Comparison of ENCODE assay signal across 12 cellular contexts in the genomic region with DNA sequence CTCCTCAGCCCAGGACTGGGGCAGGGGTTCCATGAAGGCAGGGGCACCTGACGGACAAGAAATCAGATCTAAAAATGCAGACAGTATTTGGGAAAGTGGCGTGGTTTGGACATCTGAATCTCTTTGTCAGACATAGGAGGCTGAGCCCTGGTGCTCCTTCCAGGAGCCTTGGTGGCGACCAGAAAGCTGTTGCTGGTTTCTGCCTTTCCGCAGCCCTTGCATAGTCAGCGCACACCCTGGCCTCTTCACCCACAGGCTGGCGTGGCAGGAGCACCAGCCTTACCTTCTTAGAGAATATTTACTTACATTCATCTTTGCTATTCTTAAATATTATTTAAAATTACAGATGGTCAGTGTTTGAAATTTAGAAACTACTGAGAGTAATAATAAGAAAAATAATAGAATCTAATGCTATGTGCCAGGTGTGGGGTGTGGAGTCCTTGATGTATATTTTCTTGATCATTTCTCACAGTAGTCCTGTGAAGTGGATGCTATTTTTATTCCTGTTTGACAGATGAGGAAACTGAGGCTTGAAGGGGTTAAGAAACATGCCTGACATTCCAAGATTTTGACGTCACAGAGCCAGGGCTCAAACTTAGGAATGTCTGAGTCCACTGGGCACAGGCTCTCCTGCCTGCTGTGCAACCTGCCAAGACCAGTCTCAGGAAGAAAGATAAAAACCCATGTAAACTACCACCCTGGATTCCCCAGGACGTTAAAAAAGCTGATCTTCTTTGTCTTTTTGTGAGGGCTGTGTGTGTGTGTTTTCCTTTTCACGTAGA. TPM values are rescaled to one million over a fixed set of nuclear protein-coding genes. Genes with fewer than 3 reads are reported as not detected.
A peak's percentile ranks its signal among the peaks of the same experiment; 100 is the strongest.
DNase-seq lines count a peak whose midpoint lies in the region; ATAC-seq and TF ChIP-seq lines count a peak whose summit lies in the region.
"Had no signal": no experiment of that assay in that cellular context is flagged by ENCODE, and none has a peak within 500 bp of the region (broad histone marks: within the 10 kb centered on the region; RNA-seq: fewer than 3 reads in every experiment).

No MANE protein-coding gene starts in this region.

- H2AK5ac ChIP-seq in IMR-90 (ENCODE audit: low read depth, low read length): peak overlapping the region; percentile 40; the same call in 1 of the 2 replicates

- peaks cover 23 to 54% of the 10 kb centered on the region in 2 experiments for H3K79me1 ChIP-seq in IMR-90 (ENCODE audit: low read depth in 1 of 2, low read length in 2 of 2)

- H3K18ac ChIP-seq in IMR-90 (ENCODE audit: low read depth, low read length): no peak overlapping the region

- no peak overlapping the region for H4K8ac ChIP-seq in IMR-90 (ENCODE audit: low read depth in 2 of 2, low read length in 2 of 2)

- CTCF ChIA-PET in IMR-90 (lab: Yijun Ruan, JAX): no interaction called here

- peak; percentile 55 for ATAC-seq in IMR-90 (ENCODE audit: low read depth)
- ATAC-seq in upper lobe of left lung (ENCODE audit: low FRiP score in 2 of 2): peak; percentile 21 to 51
- no peak for ATAC-seq in GM21723 (IDR thresholded peaks at IDR 0.05; ENCODE audit: unreplicated experiment)
- ATAC-seq: natural killer cell, T-helper 17 cell had no signal

- H2BK15ac ChIP-seq in IMR-90 (ENCODE audit: low read depth, low read length): no peak overlapping the region; the same call in 2 of the 3 replicates

- dilution Hi-C loops in IMR-90 (cut with HindIII; ENCODE audit: low sequenced_read_pairs, unreplicated experiment): no loop called here

- no peak overlapping the region for H4K5ac ChIP-seq in IMR-90 (ENCODE audit: low read depth, low read length)

- no peak overlapping the region for H3K4me3 ChIP-seq in IMR-90 (ENCODE audit: insufficient read depth, low read depth, low read length)
- no peak overlapping the region for H3K4me3 ChIP-seq in choroid plexus epithelial cell (ENCODE audit: low read depth, low read length)
- no peak overlapping the region for H3K4me3 ChIP-seq in upper lobe of left lung
- H3K4me3 ChIP-seq: breast epithelium had no signal

- no peak overlapping the region for H3K23ac ChIP-seq in IMR-90 (ENCODE audit: low read depth, low read length)

- no peak overlapping the region for H2BK20ac ChIP-seq in IMR-90 (ENCODE audit: low read depth, low read length)

- DNase-seq in IMR-90 (peak; percentile 61), choroid plexus epithelial cell (ENCODE audit: low read depth) (peak; percentile 82), kidney tubule cell (ENCODE audit: low spot score) (peak; percentile 78), upper lobe of left lung (no peak), GF-D8 (lab: John Stamatoyannopoulos, UW) (no peak), CD1c-positive myeloid dendritic cell (ENCODE audit: extremely low spot score) (no peak), HuH-7 (ENCODE audit: low spot score) (no peak)
- DNase-seq: activated CD4-positive, alpha-beta T cell treated with anti-CD3 and anti-CD28 coated beads for 4 hours; natural killer cell; T-helper 17 cell had no signal

- TF ChIP-seq RAD21 in IMR-90 (IDR thresholded peaks at IDR 0.05; ENCODE audit: low read length): no peak

- no peaks in the 10 kb centered on the region for H3K9me3 ChIP-seq in IMR-90 (ENCODE audit: control insufficient read depth, insufficient read depth, low read length)
- no peaks in the 10 kb centered on the region for H3K9me3 ChIP-seq in upper lobe of left lung
- H3K9me3 ChIP-seq: breast epithelium had no signal

- no peak overlapping the region for H3K56ac ChIP-seq in IMR-90 (ENCODE audit: extremely low read depth, insufficient read depth, low read length)

- no TSS peak for BruUV-seq in IMR-90 (replicated peaks; lab: Mats Ljungman, UMichigan)

- no peak overlapping the region for H2BK5ac ChIP-seq in IMR-90 (ENCODE audit: low read depth, low read length, poor library complexity, severe bottlenecking)

- no peak overlapping the region for H4K91ac ChIP-seq in IMR-90 (ENCODE audit: insufficient read depth, low read depth, low read length)

- peaks cover 34% of the 10 kb centered on the region; the same call in 1 of the 2 replicates for H4K20me1 ChIP-seq in IMR-90 (ENCODE audit: insufficient read depth, low read length)

- no peak for TF ChIP-seq CTCF in IMR-90 (conservative IDR thresholded peaks at IDR 0.05; ENCODE audit: low read depth, low read length)
- no peak for TF ChIP-seq CTCF in choroid plexus epithelial cell (conservative IDR thresholded peaks at IDR 0.05; ENCODE audit: low read depth, low read length)
- no peak for TF ChIP-seq CTCF in upper lobe of left lung (IDR thresholded peaks at IDR 0.05)

- no peak overlapping the region for H2BK120ac ChIP-seq in IMR-90 (ENCODE audit: low read depth, low read length)

- TF ChIP-seq EP300 in upper lobe of left lung (IDR thresholded peaks at IDR 0.05): no peak

- TF ChIP-seq POLR2A in IMR-90 (IDR thresholded peaks at IDR 0.05; ENCODE audit: low read depth, low read length): no peak
- TF ChIP-seq POLR2A in upper lobe of left lung (IDR thresholded peaks at IDR 0.05): no peak

- no peak overlapping the region for H3K14ac ChIP-seq in IMR-90 (replicated peaks; ENCODE audit: low read depth, low read length)

- H3K9me1 ChIP-seq in IMR-90 (ENCODE audit: insufficient read depth, low read length): peaks cover 10% of the 10 kb centered on the region

- peaks cover 4% of the 10 kb centered on the region; the same call in 1 of the 2 replicates for H3K36me3 ChIP-seq in IMR-90 (ENCODE audit: control insufficient read depth, insufficient read depth, low read length)
- H3K36me3 ChIP-seq in upper lobe of left lung: peaks cover 0 to 7% (median 0%) of the 10 kb centered on the region in 4 donors
- H3K36me3 ChIP-seq: breast epithelium had no signal

- H3K27me3 ChIP-seq in IMR-90 (ENCODE audit: control insufficient read depth, insufficient read depth, low read length): no peaks in the 10 kb centered on the region
- H3K27me3 ChIP-seq in upper lobe of left lung: no peaks in the 10 kb centered on the region
- H3K27me3 ChIP-seq: breast epithelium had no signal

- H3K4me2 ChIP-seq in IMR-90 (ENCODE audit: low read depth, low read length): no peak overlapping the region

- POLR2A ChIA-PET in IMR-90 (lab: Charles Lee; ENCODE audit: unreplicated experiment): no interaction called here

- H3K4me1 ChIP-seq in IMR-90 (ENCODE audit: control insufficient read depth, insufficient read depth, low read length) (peaks cover 14% of the 10 kb centered on the region), upper lobe of left lung (peaks cover 15 to 34% (median 25%) of the 10 kb centered on the region in 4 donors)
- H3K4me1 ChIP-seq: breast epithelium had no signal

- no peak overlapping the region for H3K4ac ChIP-seq in IMR-90 (ENCODE audit: low read depth, low read length)

- peak overlapping the region; percentile 43 for H2AK9ac ChIP-seq in IMR-90 (replicated peaks; ENCODE audit: low read depth, low read length, poor library complexity)

- H3K9ac ChIP-seq in IMR-90 (ENCODE audit: low read depth, low read length): no peak overlapping the region

- WGBS in IMR-90 (ENCODE audit: extremely low coverage in 2 of 2, insufficient read length in 1 of 2), 2 experiments: 67% methylated on average over 3 of the region's 9 CpGs; no CpG with 5 or more reads in 1 of the 2 experiments
- 75 to 77% methylated on average over 9 of the region's 9 CpGs for WGBS in upper lobe of left lung, 2 donors

- H2AFZ ChIP-seq in IMR-90 (replicated peaks; ENCODE audit: low read length, poor library complexity): no peak overlapping the region

- in situ Hi-C loops in IMR-90 (cut with MboI; ENCODE audit: low sequenced_read_pairs): no loop called here

- intact Hi-C loops in IMR-90 (cut with micrococcal nuclease): loop anchor here (2.0 kb wide), 1 partner anchor 59 kb away; no protein-coding TSS in a partner anchor

- no peak overlapping the region for H3K27ac ChIP-seq in IMR-90 (ENCODE audit: insufficient read depth, low read length)
- H3K27ac ChIP-seq in upper lobe of left lung: peak overlapping the region in 2 of 4 donors; percentile 44 to 58
- H3K27ac ChIP-seq: breast epithelium had no signal

TF ChIP-seq in IMR-90, 13 proteins besides CTCF, POLR2A, EP300 and RAD21:
- TF ChIP-seq SMC3 (IDR thresholded peaks at IDR 0.05; ENCODE audit: low read depth, low read length) (no peak), MAFK (IDR thresholded peaks at IDR 0.05; ENCODE audit: low read depth, low read length) (no peak), CHD1 (IDR thresholded peaks at IDR 0.05; ENCODE audit: low read depth, low read length) (no peak)

RNA-seq across cellular contexts. Expression of a gene that starts 51.6 kb away (rescaled TPM):
- total RNA-seq in IMR-90 (2012; rRNA removed): 9.0 and 9.4 TPM in 2 replicates
- polyA plus RNA-seq in IMR-90 (2012; rRNA removed): 16.7 and 17.3 TPM in 2 replicates
- polyA plus RNA-seq in IMR-90 (2012; cell fraction: cytosol; rRNA removed): 18.4 and 23.5 TPM in 2 replicates
- 14.2 and 18.0 TPM in 2 replicates for polyA plus RNA-seq in IMR-90 (2012; cell fraction: nucleus; rRNA removed; ENCODE audit: low replicate concordance)
- 10 to 100 TPM; 27.1 to 48.2 (median 35.3) TPM for total RNA-seq in upper lobe of left lung

Comparison
In these comparisons a context has a peak if more than half of its experiments do, and no peak if none do; other contexts are left out.
1. DNase-seq: peak in IMR-90 (single experiment), choroid plexus epithelial cell (single experiment) and kidney tubule cell (single experiment); none in upper lobe of left lung (0 of 2), GF-D8 (single experiment), CD1c-positive myeloid dendritic cell (single experiment) and HuH-7 (single experiment).